1 cellular context compared by ENCODE assay signal in the genomic region with DNA sequence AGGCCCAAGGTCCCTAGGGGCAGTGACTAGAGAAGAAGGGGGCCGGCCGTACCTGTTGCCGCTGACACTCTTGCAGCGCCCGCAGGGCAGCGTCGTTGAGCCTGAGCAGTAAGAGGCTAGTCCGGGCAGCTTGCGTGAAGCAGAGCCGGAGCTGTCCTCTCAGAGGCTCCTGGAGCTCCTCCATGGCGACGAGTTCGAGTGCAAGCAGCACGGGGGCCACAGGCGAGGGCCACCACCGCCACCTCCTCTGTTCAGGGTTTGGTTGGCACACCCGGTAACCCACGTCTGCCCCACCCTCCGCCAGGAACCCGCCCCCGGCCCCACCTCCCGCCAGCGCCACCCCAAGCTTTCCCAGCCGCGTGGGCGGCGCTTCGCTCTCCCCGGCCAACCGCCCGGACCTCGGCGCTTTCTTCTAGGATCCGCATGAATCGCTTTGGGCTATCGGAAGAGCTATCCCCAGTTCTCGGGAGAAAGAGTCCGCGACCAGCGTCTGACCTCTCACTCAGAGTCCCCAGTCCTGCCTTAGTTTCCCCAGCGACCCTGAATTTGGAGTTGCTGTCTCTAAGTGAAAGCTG.
TF ChIP-seq lines count a peak whose summit lies in the region.

A gene with protein sequence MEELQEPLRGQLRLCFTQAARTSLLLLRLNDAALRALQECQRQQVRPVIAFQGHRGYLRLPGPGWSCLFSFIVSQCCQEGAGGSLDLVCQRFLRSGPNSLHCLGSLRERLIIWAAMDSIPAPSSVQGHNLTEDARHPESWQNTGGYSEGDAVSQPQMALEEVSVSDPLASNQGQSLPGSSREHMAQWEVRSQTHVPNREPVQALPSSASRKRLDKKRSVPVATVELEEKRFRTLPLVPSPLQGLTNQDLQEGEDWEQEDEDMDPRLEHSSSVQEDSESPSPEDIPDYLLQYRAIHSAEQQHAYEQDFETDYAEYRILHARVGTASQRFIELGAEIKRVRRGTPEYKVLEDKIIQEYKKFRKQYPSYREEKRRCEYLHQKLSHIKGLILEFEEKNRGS (minus strand): TSS at position 249 of the 575 bp plus-strand sequence. CDS start 65 bp downstream, at position 184.

TF ChIP-seq in HEK293, 187 proteins besides CTCF, POLR2A, EP300 and RAD21 (continued from another document):
- TF ChIP-seq, protein P1, sequence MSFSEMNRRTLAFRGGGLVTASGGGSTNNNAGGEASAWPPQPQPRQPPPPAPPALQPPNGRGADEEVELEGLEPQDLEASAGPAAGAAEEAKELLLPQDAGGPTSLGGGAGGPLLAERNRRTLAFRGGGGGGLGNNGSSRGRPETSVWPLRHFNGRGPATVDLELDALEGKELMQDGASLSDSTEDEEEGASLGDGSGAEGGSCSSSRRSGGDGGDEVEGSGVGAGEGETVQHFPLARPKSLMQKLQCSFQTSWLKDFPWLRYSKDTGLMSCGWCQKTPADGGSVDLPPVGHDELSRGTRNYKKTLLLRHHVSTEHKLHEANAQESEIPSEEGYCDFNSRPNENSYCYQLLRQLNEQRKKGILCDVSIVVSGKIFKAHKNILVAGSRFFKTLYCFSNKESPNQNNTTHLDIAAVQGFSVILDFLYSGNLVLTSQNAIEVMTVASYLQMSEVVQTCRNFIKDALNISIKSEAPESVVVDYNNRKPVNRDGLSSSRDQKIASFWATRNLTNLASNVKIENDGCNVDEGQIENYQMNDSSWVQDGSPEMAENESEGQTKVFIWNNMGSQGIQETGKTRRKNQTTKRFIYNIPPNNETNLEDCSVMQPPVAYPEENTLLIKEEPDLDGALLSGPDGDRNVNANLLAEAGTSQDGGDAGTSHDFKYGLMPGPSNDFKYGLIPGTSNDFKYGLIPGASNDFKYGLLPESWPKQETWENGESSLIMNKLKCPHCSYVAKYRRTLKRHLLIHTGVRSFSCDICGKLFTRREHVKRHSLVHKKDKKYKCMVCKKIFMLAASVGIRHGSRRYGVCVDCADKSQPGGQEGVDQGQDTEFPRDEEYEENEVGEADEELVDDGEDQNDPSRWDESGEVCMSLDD (tag by site-specific recombination; IDR thresholded peaks at IDR 0.05): no peak
- TF ChIP-seq, protein P2, sequence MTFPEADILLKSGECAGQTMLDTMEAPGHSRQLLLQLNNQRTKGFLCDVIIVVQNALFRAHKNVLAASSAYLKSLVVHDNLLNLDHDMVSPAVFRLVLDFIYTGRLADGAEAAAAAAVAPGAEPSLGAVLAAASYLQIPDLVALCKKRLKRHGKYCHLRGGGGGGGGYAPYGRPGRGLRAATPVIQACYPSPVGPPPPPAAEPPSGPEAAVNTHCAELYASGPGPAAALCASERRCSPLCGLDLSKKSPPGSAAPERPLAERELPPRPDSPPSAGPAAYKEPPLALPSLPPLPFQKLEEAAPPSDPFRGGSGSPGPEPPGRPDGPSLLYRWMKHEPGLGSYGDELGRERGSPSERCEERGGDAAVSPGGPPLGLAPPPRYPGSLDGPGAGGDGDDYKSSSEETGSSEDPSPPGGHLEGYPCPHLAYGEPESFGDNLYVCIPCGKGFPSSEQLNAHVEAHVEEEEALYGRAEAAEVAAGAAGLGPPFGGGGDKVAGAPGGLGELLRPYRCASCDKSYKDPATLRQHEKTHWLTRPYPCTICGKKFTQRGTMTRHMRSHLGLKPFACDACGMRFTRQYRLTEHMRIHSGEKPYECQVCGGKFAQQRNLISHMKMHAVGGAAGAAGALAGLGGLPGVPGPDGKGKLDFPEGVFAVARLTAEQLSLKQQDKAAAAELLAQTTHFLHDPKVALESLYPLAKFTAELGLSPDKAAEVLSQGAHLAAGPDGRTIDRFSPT (tag by site-specific recombination; IDR thresholded peaks at IDR 0.05): peak; percentile 41
- TF ChIP-seq OVOL3 (tag by site-specific recombination; IDR thresholded peaks at IDR 0.05) (no peak), ZBTB48 (tag by site-specific recombination; IDR thresholded peaks at IDR 0.05) (0 out of 2 replicates have a peak, but pooled peaks have one; percentile 48), ZNF629 (tag by site-specific recombination; IDR thresholded peaks at IDR 0.05) (no peak), PRDM1 (tag by site-specific recombination; IDR thresholded peaks at IDR 0.05) (no peak), ZSCAN16 (tag by site-specific recombination; IDR thresholded peaks at IDR 0.05) (no peak), HOXA7 (CRISPR knock-in tag; IDR thresholded peaks at IDR 0.05; ENCODE audit: borderline replicate concordance) (no peak), SP3 (tag by site-specific recombination; IDR thresholded peaks at IDR 0.05) (peak; percentile 69), ZNF561 (tag by site-specific recombination; IDR thresholded peaks at IDR 0.05; ENCODE audit: borderline replicate concordance) (no peak), ZNF747 (tag by site-specific recombination; IDR thresholded peaks at IDR 0.05) (no peak), YY1 (tag by site-specific recombination; IDR thresholded peaks at IDR 0.05) (no peak), ZNF792 (tag by site-specific recombination; IDR thresholded peaks at IDR 0.05) (no peak), MYNN (tag by site-specific recombination; IDR thresholded peaks at IDR 0.05; ENCODE audit: borderline replicate concordance) (no peak), ZNF335 (tag by site-specific recombination; conservative IDR thresholded peaks at IDR 0.05) (no peak), ZNF16 (tag by site-specific recombination; IDR thresholded peaks at IDR 0.05; ENCODE audit: low read depth) (no peak), ZBTB8A (tag by site-specific recombination; IDR thresholded peaks at IDR 0.05) (no peak), MZF1 (tag by site-specific recombination; IDR thresholded peaks at IDR 0.05; ENCODE audit: borderline replicate concordance) (no peak), HOXC10 (CRISPR knock-in tag; IDR thresholded peaks at IDR 0.05) (no peak), FEZF1 (tag by site-specific recombination; IDR thresholded peaks at IDR 0.05) (no peak), ZBTB20 (tag by site-specific recombination; IDR thresholded peaks at IDR 0.05) (no peak), ZNF391 (tag by site-specific recombination; IDR thresholded peaks at IDR 0.05; ENCODE audit: borderline replicate concordance, low read depth) (no peak), ZNF776 (tag by site-specific recombination; IDR thresholded peaks at IDR 0.05; ENCODE audit: borderline replicate concordance) (no peak), ZNF138 (tag by site-specific recombination; IDR thresholded peaks at IDR 0.05; ENCODE audit: borderline replicate concordance) (no peak), ZBTB17 (tag by site-specific recombination; IDR thresholded peaks at IDR 0.05) (no peak), ZFP3 (tag by site-specific recombination; IDR thresholded peaks at IDR 0.05; ENCODE audit: low read depth) (no peak), ZNF596 (tag by site-specific recombination; IDR thresholded peaks at IDR 0.05) (no peak), GLIS2 (tag by site-specific recombination; IDR thresholded peaks at IDR 0.05) (peak; percentile 63), ZNF777 (tag by site-specific recombination; IDR thresholded peaks at IDR 0.05; ENCODE audit: borderline replicate concordance) (no peak), ZNF544 (tag by site-specific recombination; IDR thresholded peaks at IDR 0.05) (no peak), ZNF311 (tag by site-specific recombination; IDR thresholded peaks at IDR 0.05; ENCODE audit: borderline replicate concordance) (no peak), ZNF274 (IDR thresholded peaks at IDR 0.05; ENCODE audit: low read length) (no peak), ZNF274 (tag by site-specific recombination; IDR thresholded peaks at IDR 0.05; ENCODE audit: borderline replicate concordance) (no peak), ZNF2 (tag by site-specific recombination; IDR thresholded peaks at IDR 0.05) (no peak)
- TF ChIP-seq, protein P3, sequence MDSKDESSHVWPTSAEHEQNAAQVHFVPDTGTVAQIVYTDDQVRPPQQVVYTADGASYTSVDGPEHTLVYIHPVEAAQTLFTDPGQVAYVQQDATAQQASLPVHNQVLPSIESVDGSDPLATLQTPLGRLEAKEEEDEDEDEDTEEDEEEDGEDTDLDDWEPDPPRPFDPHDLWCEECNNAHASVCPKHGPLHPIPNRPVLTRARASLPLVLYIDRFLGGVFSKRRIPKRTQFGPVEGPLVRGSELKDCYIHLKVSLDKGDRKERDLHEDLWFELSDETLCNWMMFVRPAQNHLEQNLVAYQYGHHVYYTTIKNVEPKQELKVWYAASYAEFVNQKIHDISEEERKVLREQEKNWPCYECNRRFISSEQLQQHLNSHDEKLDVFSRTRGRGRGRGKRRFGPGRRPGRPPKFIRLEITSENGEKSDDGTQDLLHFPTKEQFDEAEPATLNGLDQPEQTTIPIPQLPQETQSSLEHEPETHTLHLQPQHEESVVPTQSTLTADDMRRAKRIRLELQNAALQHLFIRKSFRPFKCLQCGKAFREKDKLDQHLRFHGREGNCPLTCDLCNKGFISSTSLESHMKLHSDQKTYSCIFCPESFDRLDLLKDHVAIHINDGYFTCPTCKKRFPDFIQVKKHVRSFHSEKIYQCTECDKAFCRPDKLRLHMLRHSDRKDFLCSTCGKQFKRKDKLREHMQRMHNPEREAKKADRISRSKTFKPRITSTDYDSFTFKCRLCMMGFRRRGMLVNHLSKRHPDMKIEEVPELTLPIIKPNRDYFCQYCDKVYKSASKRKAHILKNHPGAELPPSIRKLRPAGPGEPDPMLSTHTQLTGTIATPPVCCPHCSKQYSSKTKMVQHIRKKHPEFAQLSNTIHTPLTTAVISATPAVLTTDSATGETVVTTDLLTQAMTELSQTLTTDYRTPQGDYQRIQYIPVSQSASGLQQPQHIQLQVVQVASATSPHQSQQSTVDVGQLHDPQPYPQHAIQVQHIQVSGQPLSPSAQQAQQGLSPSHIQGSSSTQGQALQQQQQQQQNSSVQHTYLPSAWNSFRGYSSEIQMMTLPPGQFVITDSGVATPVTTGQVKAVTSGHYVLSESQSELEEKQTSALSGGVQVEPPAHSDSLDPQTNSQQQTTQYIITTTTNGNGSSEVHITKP (tag by site-specific recombination; IDR thresholded peaks at IDR 0.05): peak; percentile 51
- TF ChIP-seq, protein P4, sequence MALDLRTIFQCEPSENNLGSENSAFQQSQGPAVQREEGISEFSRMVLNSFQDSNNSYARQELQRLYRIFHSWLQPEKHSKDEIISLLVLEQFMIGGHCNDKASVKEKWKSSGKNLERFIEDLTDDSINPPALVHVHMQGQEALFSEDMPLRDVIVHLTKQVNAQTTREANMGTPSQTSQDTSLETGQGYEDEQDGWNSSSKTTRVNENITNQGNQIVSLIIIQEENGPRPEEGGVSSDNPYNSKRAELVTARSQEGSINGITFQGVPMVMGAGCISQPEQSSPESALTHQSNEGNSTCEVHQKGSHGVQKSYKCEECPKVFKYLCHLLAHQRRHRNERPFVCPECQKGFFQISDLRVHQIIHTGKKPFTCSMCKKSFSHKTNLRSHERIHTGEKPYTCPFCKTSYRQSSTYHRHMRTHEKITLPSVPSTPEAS (tag by site-specific recombination; IDR thresholded peaks at IDR 0.05): no peak
- TF ChIP-seq, protein P5, sequence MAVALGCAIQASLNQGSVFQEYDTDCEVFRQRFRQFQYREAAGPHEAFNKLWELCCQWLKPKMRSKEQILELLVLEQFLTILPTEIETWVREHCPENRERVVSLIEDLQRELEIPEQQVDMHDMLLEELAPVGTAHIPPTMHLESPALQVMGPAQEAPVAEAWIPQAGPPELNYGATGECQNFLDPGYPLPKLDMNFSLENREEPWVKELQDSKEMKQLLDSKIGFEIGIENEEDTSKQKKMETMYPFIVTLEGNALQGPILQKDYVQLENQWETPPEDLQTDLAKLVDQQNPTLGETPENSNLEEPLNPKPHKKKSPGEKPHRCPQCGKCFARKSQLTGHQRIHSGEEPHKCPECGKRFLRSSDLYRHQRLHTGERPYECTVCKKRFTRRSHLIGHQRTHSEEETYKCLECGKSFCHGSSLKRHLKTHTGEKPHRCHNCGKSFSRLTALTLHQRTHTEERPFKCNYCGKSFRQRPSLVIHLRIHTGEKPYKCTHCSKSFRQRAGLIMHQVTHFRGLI (tag by site-specific recombination; IDR thresholded peaks at IDR 0.05): peak; percentile 35; the same call in 1 of the 2 replicates
- TF ChIP-seq, protein P6, sequence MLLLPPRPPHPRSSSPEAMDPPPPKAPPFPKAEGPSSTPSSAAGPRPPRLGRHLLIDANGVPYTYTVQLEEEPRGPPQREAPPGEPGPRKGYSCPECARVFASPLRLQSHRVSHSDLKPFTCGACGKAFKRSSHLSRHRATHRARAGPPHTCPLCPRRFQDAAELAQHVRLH (tag by site-specific recombination; IDR thresholded peaks at IDR 0.05): no peak
- TF ChIP-seq, protein P7, sequence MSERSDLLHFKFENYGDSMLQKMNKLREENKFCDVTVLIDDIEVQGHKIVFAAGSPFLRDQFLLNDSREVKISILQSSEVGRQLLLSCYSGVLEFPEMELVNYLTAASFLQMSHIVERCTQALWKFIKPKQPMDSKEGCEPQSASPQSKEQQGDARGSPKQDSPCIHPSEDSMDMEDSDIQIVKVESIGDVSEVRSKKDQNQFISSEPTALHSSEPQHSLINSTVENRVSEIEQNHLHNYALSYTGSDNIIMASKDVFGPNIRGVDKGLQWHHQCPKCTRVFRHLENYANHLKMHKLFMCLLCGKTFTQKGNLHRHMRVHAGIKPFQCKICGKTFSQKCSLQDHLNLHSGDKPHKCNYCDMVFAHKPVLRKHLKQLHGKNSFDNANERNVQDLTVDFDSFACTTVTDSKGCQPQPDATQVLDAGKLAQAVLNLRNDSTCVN (tag by site-specific recombination; optimal IDR thresholded peaks at IDR 0.05): no peak
- TF ChIP-seq, protein P8, sequence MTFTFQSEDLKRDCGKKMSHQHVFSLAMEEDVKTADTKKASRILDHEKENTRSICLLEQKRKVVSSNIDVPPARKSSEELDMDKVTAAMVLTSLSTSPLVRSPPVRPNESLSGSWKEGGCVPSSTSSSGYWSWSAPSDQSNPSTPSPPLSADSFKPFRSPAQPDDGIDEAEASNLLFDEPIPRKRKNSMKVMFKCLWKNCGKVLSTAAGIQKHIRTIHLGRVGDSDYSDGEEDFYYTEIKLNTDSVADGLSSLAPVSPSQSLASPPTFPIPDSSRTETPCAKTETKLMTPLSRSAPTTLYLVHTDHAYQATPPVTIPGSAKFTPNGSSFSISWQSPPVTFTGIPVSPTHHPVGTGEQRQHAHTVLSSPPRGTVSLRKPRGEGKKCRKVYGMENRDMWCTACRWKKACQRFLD (tag by site-specific recombination; IDR thresholded peaks at IDR 0.05): no peak
